In genomic region chr7:7911756-7912155, GRCh38 we compare ENCODE assay signal across 1 cellular context.
TF ChIP-seq lines count a peak whose summit lies in the region.

No MANE protein-coding gene starts in this region.

TF ChIP-seq in A549, 52 proteins besides CTCF, POLR2A, EP300 and RAD21:
- TF ChIP-seq ZC3H11A (IDR thresholded peaks at IDR 0.05) (no peak), BCL3 (IDR thresholded peaks at IDR 0.05) (no peak), ZFP36 (IDR thresholded peaks at IDR 0.05; ENCODE audit: borderline replicate concordance, partially characterized antibody) (no peak), REST (IDR thresholded peaks at IDR 0.05) (no peak), NFE2L2 (conservative IDR thresholded peaks at IDR 0.05; ENCODE audit: low read length) (no peak)
